Comparison of ENCODE assay signal across 21 cellular contexts in the genomic region with DNA sequence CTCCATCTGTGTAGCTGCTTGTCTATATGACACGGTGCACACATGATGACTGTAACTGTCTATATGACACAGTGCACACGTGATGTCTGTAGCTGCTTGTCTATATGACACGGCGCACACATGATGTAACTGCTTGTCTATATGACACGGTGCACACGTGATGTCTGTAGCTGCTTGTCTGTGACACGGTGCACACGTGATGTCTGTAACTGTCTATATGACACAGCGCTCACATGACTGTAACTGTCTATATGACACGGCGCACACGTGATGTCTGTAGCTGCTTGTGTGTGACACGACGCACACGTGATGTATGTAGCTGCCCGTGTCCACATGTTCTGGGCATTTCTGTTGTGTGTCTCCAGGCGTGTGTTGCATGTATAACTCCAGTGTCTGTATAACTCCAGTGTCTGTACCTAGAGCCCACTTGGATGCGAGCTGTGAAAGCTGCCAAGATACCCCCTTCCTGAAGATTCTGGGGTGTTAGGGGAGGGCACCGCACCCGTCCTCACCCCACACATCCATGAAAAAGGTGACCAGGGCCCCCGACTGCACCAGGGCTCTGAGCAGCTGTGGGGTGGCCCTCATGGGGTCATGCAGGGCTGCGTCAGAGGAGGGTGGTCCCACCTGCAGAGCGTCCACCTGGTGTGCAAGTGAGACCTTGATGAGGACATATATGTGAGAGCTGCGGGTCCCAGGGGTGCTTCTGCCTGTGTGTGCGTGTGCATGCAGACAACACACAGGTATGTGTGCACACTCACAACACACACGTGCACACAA.
DNase-seq lines count a peak whose midpoint lies in the region; ATAC-seq and TF ChIP-seq lines count a peak whose summit lies in the region.
"Had no signal": no experiment of that assay in that cellular context is flagged by ENCODE, and none has a peak within 500 bp of the region (broad histone marks: within the 10 kb centered on the region; RNA-seq: fewer than 3 reads in every experiment).

No MANE protein-coding gene starts in this region.

- H3K4ac ChIP-seq in trophoblast cell (ENCODE audit: low read depth, low read length), result no peak overlapping the region

- H2AK5ac ChIP-seq in trophoblast cell (ENCODE audit: low read length), result no peak overlapping the region

- H3K4me1 ChIP-seq in heart left ventricle (peaks cover 0 to 15% (median 5%) of the 10 kb centered on the region in 12 donors), esophagus muscularis mucosa (peaks cover 0 to 24% (median 23%) of the 10 kb centered on the region in 4 donors), trophoblast cell (ENCODE audit: control insufficient read depth in 1 of 2, insufficient read depth in 2 of 2, low read length in 2 of 2) (peaks cover 0 to 4% of the 10 kb centered on the region in 2 experiments), aorta (ENCODE audit: control insufficient read depth in 1 of 2, insufficient read depth in 2 of 2, low read length in 2 of 2) (no peaks in the 10 kb centered on the region)

- no peak overlapping the region for H3K4me3 ChIP-seq in heart left ventricle
- no peak overlapping the region for H3K4me3 ChIP-seq in esophagus muscularis mucosa
- peak overlapping the region; percentile 13 for H3K4me3 ChIP-seq in trophoblast cell (ENCODE audit: low read depth, low read length)
- H3K4me3 ChIP-seq in aorta (ENCODE audit: low read length in 2 of 2), result no peak overlapping the region

- intact Hi-C loops in cardiac septum (cut with DNase I) (no loop called here), heart left ventricle (cut with DNase I) (no loop called here), esophagus muscularis mucosa (cut with DNase I) (no loop called here), aorta (cut with DNase I) (no loop called here)

- no peak overlapping the region for H2BK12ac ChIP-seq in trophoblast cell (ENCODE audit: low read length)

- DNase-seq in cardiac septum (ENCODE audit: low spot score) (peak; percentile 74), heart left ventricle (no peak), esophagus muscularis mucosa (ENCODE audit: extremely low spot score) (peak; percentile 86), trophoblast cell (no peak), aorta (peak; percentile 20 to 65), activated gamma-delta T cell treated with Interleukin-2 at 50 U/mL for 16 hours (no peak)
- DNase-seq: BE2C; CD4-positive, CD25-positive, alpha-beta regulatory T cell; COR-L47; GOT3; KBM-7; NCI-H1105; NCI-H1694; NCI-H2081 treated with DMSO at 0.1 percent for 48 hours; NCI-H510A; NCI-H774; OCI-M1; SHP77 treated with DMSO at 0.1 percent for 48 hours had no signal

- no peaks in the 10 kb centered on the region for H3K27me3 ChIP-seq in heart left ventricle
- peaks cover 0 to 17% (median 0%) of the 10 kb centered on the region in 4 donors for H3K27me3 ChIP-seq in esophagus muscularis mucosa
- H3K27me3 ChIP-seq in trophoblast cell (ENCODE audit: insufficient read depth, low read length), result no peaks in the 10 kb centered on the region
- H3K27me3 ChIP-seq in aorta (ENCODE audit: control insufficient read depth in 1 of 2, insufficient read depth in 2 of 2, low read length in 1 of 2), result no peaks in the 10 kb centered on the region
- H3K27me3 ChIP-seq: BE2C had no signal

- H3K27ac ChIP-seq in heart left ventricle, result no peak overlapping the region
- no peak overlapping the region for H3K27ac ChIP-seq in esophagus muscularis mucosa (replicated peaks in 1 of 4)
- no peak overlapping the region for H3K27ac ChIP-seq in trophoblast cell (ENCODE audit: low read depth, low read length)
- no peak overlapping the region for H3K27ac ChIP-seq in aorta (ENCODE audit: low read depth in 1 of 2, low read length in 2 of 2)

- H2BK120ac ChIP-seq in trophoblast cell (ENCODE audit: insufficient read depth, low read length, poor library complexity), result no peak overlapping the region

- H3K4me2 ChIP-seq in trophoblast cell (ENCODE audit: low read length), result no peak overlapping the region

- H3K9ac ChIP-seq in trophoblast cell (ENCODE audit: low read length), result no peak overlapping the region

- H2AFZ ChIP-seq in trophoblast cell (ENCODE audit: insufficient read depth, low read length, poor library complexity), result no peak overlapping the region

- 90 to 94% (median 92%) methylated on average over 25 to 26 of the region's 26 CpGs for WGBS in heart left ventricle, 4 donors
- 89% methylated on average over 19 of the region's 26 CpGs for WGBS in esophagus muscularis mucosa
- WGBS in trophoblast cell (ENCODE audit: extremely low coverage, insufficient coverage, insufficient read length), result no CpG with 5 or more reads among the region's 26 CpGs
- WGBS in aorta, 2 donors, result 95% methylated on average over 26 of the region's 26 CpGs

- no peak overlapping the region for H4K91ac ChIP-seq in trophoblast cell (ENCODE audit: low read depth, low read length)

- no peak for TF ChIP-seq EP300 in esophagus muscularis mucosa (IDR thresholded peaks at IDR 0.05)

- H3K14ac ChIP-seq in trophoblast cell (ENCODE audit: low read length), result no peak overlapping the region

- H2BK5ac ChIP-seq in trophoblast cell (ENCODE audit: low read depth, low read length, poor library complexity), result no peak overlapping the region

- no peak for ATAC-seq in heart left ventricle
- ATAC-seq in aorta (ENCODE audit: low FRiP score), result no peak
- no peak for ATAC-seq in esophagus mucosa
- no peak for ATAC-seq in HG03135 (IDR thresholded peaks at IDR 0.05; ENCODE audit: unreplicated experiment)
- ATAC-seq: HCT116 had no signal

- TF ChIP-seq CTCF in heart left ventricle (IDR thresholded peaks at IDR 0.05), result no peak
- TF ChIP-seq CTCF in esophagus muscularis mucosa (IDR thresholded peaks at IDR 0.05), result no peak

- H3K18ac ChIP-seq in trophoblast cell (ENCODE audit: low read length), result no peak overlapping the region

- no peaks in the 10 kb centered on the region for H3K36me3 ChIP-seq in heart left ventricle
- H3K36me3 ChIP-seq in esophagus muscularis mucosa, result no peaks in the 10 kb centered on the region
- no peaks in the 10 kb centered on the region for H3K36me3 ChIP-seq in trophoblast cell (ENCODE audit: control insufficient read depth in 1 of 2, insufficient read depth in 2 of 2, low read length in 2 of 2)
- no peaks in the 10 kb centered on the region for H3K36me3 ChIP-seq in aorta (ENCODE audit: control insufficient read depth in 1 of 2, insufficient read depth in 2 of 2, low read length in 1 of 2)
- H3K36me3 ChIP-seq: BE2C had no signal

- no peak overlapping the region for H4K12ac ChIP-seq in trophoblast cell (ENCODE audit: low read depth, low read length)

- no peaks in the 10 kb centered on the region for H3K79me2 ChIP-seq in trophoblast cell (ENCODE audit: control insufficient read depth, insufficient read depth, low read length, poor library complexity)

- H3K9me3 ChIP-seq in heart left ventricle (peaks cover 0 to 1% (median 0%) of the 10 kb centered on the region in 12 donors), esophagus muscularis mucosa (peaks cover 0 to under 1% (median 0%) of the 10 kb centered on the region in 4 donors), trophoblast cell (ENCODE audit: insufficient read depth, low read depth, low read length) (peaks cover 15% of the 10 kb centered on the region), aorta (ENCODE audit: control insufficient read depth, low read length) (peaks cover 2% of the 10 kb centered on the region)
- H3K9me3 ChIP-seq: BE2C had no signal

- H3K79me1 ChIP-seq in trophoblast cell (ENCODE audit: low read length), result no peaks in the 10 kb centered on the region

- TF ChIP-seq POLR2A in heart left ventricle (IDR thresholded peaks at IDR 0.05) (no peak), esophagus muscularis mucosa (IDR thresholded peaks at IDR 0.05; ENCODE audit: low read depth) (no peak)

- peak overlapping the region; percentile 29 for H3K23ac ChIP-seq in trophoblast cell (ENCODE audit: low read length)

- no peak overlapping the region for H4K8ac ChIP-seq in trophoblast cell (ENCODE audit: low read depth, low read length)

Comparison
In these comparisons a context has a peak if more than half of its experiments do, and no peak if none do; other contexts are left out.
1. DNase-seq: peak in cardiac septum (single experiment), esophagus muscularis mucosa (single experiment) and aorta (2 of 2); none in heart left ventricle (0 of 5), trophoblast cell (0 of 2) and activated gamma-delta T cell treated with Interleukin-2 at 50 U/mL for 16 hours (single experiment).